21 cellular contexts compared by ENCODE assay signal in the genomic region with DNA sequence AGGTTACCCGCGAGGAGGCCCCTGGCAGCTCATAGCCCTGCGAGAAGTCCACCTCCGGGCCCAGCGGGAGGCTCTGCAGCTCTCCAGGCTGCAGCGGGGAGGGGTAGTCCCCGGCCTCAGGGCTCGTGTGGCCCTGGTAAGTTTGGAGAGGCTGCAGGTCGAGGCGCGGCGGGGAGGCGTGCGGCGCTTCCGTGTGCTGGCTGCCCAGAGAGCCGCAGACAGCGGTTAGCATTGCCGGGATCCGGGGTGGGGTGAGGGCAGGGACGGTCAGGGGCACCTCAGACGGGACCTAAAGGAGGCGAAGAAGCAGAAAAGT. TPM values are rescaled to one million over a fixed set of nuclear protein-coding genes. Genes with fewer than 3 reads are reported as not detected.
"Had no signal": no experiment of that assay in that cellular context is flagged by ENCODE, and none has a peak within 500 bp of the region (broad histone marks: within the 10 kb centered on the region; RNA-seq: fewer than 3 reads in every experiment).

No MANE protein-coding gene starts in this region.

- H3K4me3 Mint-ChIP-seq: activated CD8-positive, alpha-beta memory T cell treated with anti-CD3 and anti-CD28 coated beads, Interleukin-2, amount 10 ng/mL, durations not matched to agents 7 days and 5 days; activated naive CD4-positive, alpha-beta T cell treated with anti-CD3 and anti-CD28 coated beads for 36 hours; activated naive CD8-positive, alpha-beta T cell treated with anti-CD3 and anti-CD28 coated beads, Interleukin-2, amount 50 U/mL, for 24 hours; memory B cell; nephron; stimulated activated effector memory CD8-positive, alpha-beta T cell treated with anti-CD3 and anti-CD28 coated beads, Interleukin-12 subunit alpha, Interleukin-12 subunit beta, amount 100 ng/mL, for 72 hours had no signal

- H3K36me3 Mint-ChIP-seq: activated CD8-positive, alpha-beta memory T cell treated with anti-CD3 and anti-CD28 coated beads, Interleukin-2, amount 10 ng/mL, durations not matched to agents 7 days and 5 days; memory B cell; stimulated activated effector memory CD8-positive, alpha-beta T cell treated with anti-CD3 and anti-CD28 coated beads, Interleukin-12 subunit alpha, Interleukin-12 subunit beta, amount 100 ng/mL, for 72 hours had no signal

- H3K27ac ChIP-seq: ascending aorta, breast epithelium, ovary, spleen, uterus had no signal

- H3K36me3 ChIP-seq: ascending aorta, breast epithelium, ovary, spleen, uterus had no signal

- H3K9me3 Mint-ChIP-seq: activated naive CD4-positive, alpha-beta T cell treated with anti-CD3 and anti-CD28 coated beads for 36 hours; activated naive CD8-positive, alpha-beta T cell treated with anti-CD3 and anti-CD28 coated beads, Interleukin-2, amount 50 U/mL, for 24 hours; activated T-helper 2 cell treated with anti-CD3 and anti-CD28 coated beads, Interferon-gamma antibody, Interleukin-2, Interleukin-4, amounts not matched to agents 10 μg/mL and 5 μg/mL and 100 μg/mL, durations not matched to agents 14 hours and 24 hours and 36 hours; memory B cell; nephron; stimulated activated effector memory CD8-positive, alpha-beta T cell treated with anti-CD3 and anti-CD28 coated beads, Interleukin-12 subunit alpha, Interleukin-12 subunit beta, amount 100 ng/mL, for 72 hours had no signal

- H3K27ac Mint-ChIP-seq: activated CD8-positive, alpha-beta memory T cell treated with anti-CD3 and anti-CD28 coated beads, Interleukin-2, amount 10 ng/mL, durations not matched to agents 7 days and 5 days; activated naive CD4-positive, alpha-beta T cell treated with anti-CD3 and anti-CD28 coated beads for 36 hours; activated naive CD8-positive, alpha-beta T cell treated with anti-CD3 and anti-CD28 coated beads, Interleukin-2, amount 50 U/mL, for 24 hours; activated T-helper 2 cell treated with anti-CD3 and anti-CD28 coated beads, Interferon-gamma antibody, Interleukin-2, Interleukin-4, amounts not matched to agents 10 μg/mL and 5 μg/mL and 100 μg/mL, durations not matched to agents 14 hours and 24 hours and 36 hours; memory B cell; nephron; stimulated activated effector memory CD8-positive, alpha-beta T cell treated with anti-CD3 and anti-CD28 coated beads, Interleukin-12 subunit alpha, Interleukin-12 subunit beta, amount 100 ng/mL, for 72 hours had no signal

- H3K4me3 ChIP-seq: ascending aorta, ovary, uterus had no signal

- DNase-seq: activated CD4-positive, alpha-beta T cell treated with anti-CD3 and anti-CD28 coated beads for 1 hour; activated CD4-positive, alpha-beta T cell treated with anti-CD3 and anti-CD28 coated beads, Interleukin-2, amount 50 U/mL, for 48 hours; activated CD8-positive, alpha-beta memory T cell treated with anti-CD3 and anti-CD28 coated beads, Interleukin-2, amount 10 ng/mL, durations not matched to agents 7 days and 5 days; activated naive CD4-positive, alpha-beta T cell treated with anti-CD3 and anti-CD28 coated beads for 36 hours; activated naive CD8-positive, alpha-beta T cell treated with anti-CD3 and anti-CD28 coated beads, Interleukin-2, amount 50 U/mL, for 24 hours; activated T-cell treated with anti-CD3 and anti-CD28 coated beads, Interleukin-2, amount 50 U/mL, for 1 hour; cerebellar nuclear complex; effector memory CD4-positive, alpha-beta T cell; foreskin melanocyte; left ventricle myocardium superior; ovary; spleen; stimulated activated CD4-positive, alpha-beta T cell treated with anti-CD3 and anti-CD28 coated beads, Interleukin-1b, Interleukin-23, amount 100 ng/mL, for 48 hours; uterus had no signal

- H3K9me3 ChIP-seq: ascending aorta, breast epithelium, ovary, spleen, uterus had no signal

- H3K27me3 ChIP-seq: ovary had no signal

- ATAC-seq: activated CD8-positive, alpha-beta memory T cell treated with anti-CD3 and anti-CD28 coated beads, Interleukin-2, amount 10 ng/mL, durations not matched to agents 7 days and 5 days; activated naive CD8-positive, alpha-beta T cell treated with anti-CD3 and anti-CD28 coated beads, Interleukin-2, amount 50 U/mL, for 24 hours; left ventricle myocardium superior; sciatic nerve; stimulated activated effector memory CD8-positive, alpha-beta T cell treated with anti-CD3 and anti-CD28 coated beads, Interleukin-12 subunit alpha, Interleukin-12 subunit beta, amount 100 ng/mL, for 72 hours had no signal

RNA-seq across cellular contexts. Expression of gene LRRC46, which starts 16.7 kb away (rescaled TPM):
- total RNA-seq: ascending aorta, left ventricle myocardium superior had no signal
